ENCODE assay signal across 8 cellular contexts in genomic region chr19:3035542-3036118, GRCh38. TPM values are rescaled to one million over a fixed set of nuclear protein-coding genes. Genes with fewer than 3 reads are reported as not detected.
A peak's percentile ranks its signal among the peaks of the same experiment; 100 is the strongest.
DNase-seq lines count a peak whose midpoint lies in the region; ATAC-seq and TF ChIP-seq lines count a peak whose summit lies in the region.

No MANE protein-coding gene starts in this region.

- DNase-seq in AG04450 (ENCODE audit: low read depth, low spot score): peak; percentile 99
- peak; percentile 98 for DNase-seq in NCI-H226
- peak; percentile 82 for DNase-seq in activated B cell treated with CpG ODN at 0.5 μM for 24 hours
- DNase-seq in central memory CD4-positive, alpha-beta T cell: peak; percentile 95
- peak; percentile 97 to 98 (median 97) for DNase-seq in immature natural killer cell
- DNase-seq in smooth muscle cell (lab: John Stamatoyannopoulos, UW; ENCODE audit: unreplicated experiment): peak; percentile 86

- H3K27me3 ChIP-seq in AG04450 (ENCODE audit: control insufficient read depth, insufficient read depth, low read length) (peaks cover 15% of the 10 kb centered on the region), smooth muscle cell (ENCODE audit: low read depth) (peaks cover 3% of the 10 kb centered on the region)

- no peaks in the 10 kb centered on the region for H3K36me3 ChIP-seq in smooth muscle cell (ENCODE audit: low read depth)

- intact Hi-C loops in activated B cell treated with CpG ODN at 0.5 μM for 24 hours (cut with micrococcal nuclease): loop anchor here (1.0 to 2.0 kb wide), 3 partner anchors 26 to 85 kb away; partner anchors contain the start of gene TLE6

- H3K36me3 Mint-ChIP-seq in activated B cell treated with CpG ODN at 0.5 μM for 24 hours (ENCODE audit: low read depth): no peaks in the 10 kb centered on the region
- H3K36me3 Mint-ChIP-seq in immature natural killer cell: no peaks in the 10 kb centered on the region

- no peaks in the 10 kb centered on the region for H3K79me2 ChIP-seq in smooth muscle cell (ENCODE audit: low read depth)

- peak overlapping the region; percentile 86 for H2AFZ ChIP-seq in smooth muscle cell (ENCODE audit: low read depth)

- peaks cover 6% of the 10 kb centered on the region for H3K4me1 ChIP-seq in smooth muscle cell (ENCODE audit: low read depth)

- H3K27ac Mint-ChIP-seq in activated B cell treated with CpG ODN at 0.5 μM for 24 hours (peak overlapping the region; percentile 88), immature natural killer cell (peak overlapping the region; percentile 91 to 98 (median 94))

- H3K27me3 Mint-ChIP-seq in activated B cell treated with CpG ODN at 0.5 μM for 24 hours (peaks cover 11% of the 10 kb centered on the region), immature natural killer cell (ENCODE audit: low read depth in 3 of 3) (peaks cover 10 to 23% (median 17%) of the 10 kb centered on the region in 3 donors)

- in situ Hi-C loops in GM18951 (cut with MboI; ENCODE audit: low sequenced_read_pairs, unreplicated experiment): no loop called here

- H3K4me3 Mint-ChIP-seq in activated B cell treated with CpG ODN at 0.5 μM for 24 hours (peak overlapping the region; percentile 90), immature natural killer cell (peak overlapping the region; percentile 92 to 95 (median 93))

- POLR2A ChIA-PET in AG04450 (lab: Yijun Ruan, JAX) (interaction anchor here (0.5 to 1.8 kb wide), 12 partner anchors 17 to 394 kb away, joined by 3 to 9 read pairs (median 4); partner anchors contain the start of gene TLE6), activated B cell treated with CpG ODN at 0.5 μM for 24 hours (lab: Charles Lee) (interaction anchor here (0.6 to 3.2 kb wide), 26 partner anchors 8 to 1442 kb away, joined by 3 to 28 read pairs (median 5); partner anchors contain the start of genes APBA3, GADD45B, GNA11 and MRPL54)

- H4K20me1 ChIP-seq in smooth muscle cell (ENCODE audit: low read depth): no peaks in the 10 kb centered on the region

- TF ChIP-seq CTCF in AG04450 (IDR thresholded peaks at IDR 0.05; ENCODE audit: low read depth, low read length) (no peak), activated B cell treated with CpG ODN at 0.5 μM for 24 hours (IDR thresholded peaks at IDR 0.05) (no peak), smooth muscle cell (IDR thresholded peaks at IDR 0.05; ENCODE audit: borderline replicate concordance, insufficient read depth, poor library complexity, severe bottlenecking) (no peak)

- WGBS in smooth muscle cell (ENCODE audit: low lambda C conversion rate): under 1% methylated on average over 29 of the region's 29 CpGs

- H3K27ac ChIP-seq in AG04450 (ENCODE audit: low read depth, low read length) (peak overlapping the region; percentile 47), smooth muscle cell (ENCODE audit: low read depth) (peak overlapping the region; percentile 64)

- H3K9me3 ChIP-seq in AG04450 (ENCODE audit: control insufficient read depth, insufficient read depth, low read length): no peaks in the 10 kb centered on the region; the same call in 1 of the 2 replicates
- H3K9me3 ChIP-seq in smooth muscle cell (replicated peaks; ENCODE audit: low read depth): no peaks in the 10 kb centered on the region

- H3F3A ChIP-seq in smooth muscle cell (ENCODE audit: low read depth): peaks cover 20% of the 10 kb centered on the region

- H3K4me2 ChIP-seq in smooth muscle cell: peak overlapping the region; percentile 95

- CTCF ChIA-PET in AG04450 (lab: Charles Lee) (interaction anchor here (0.7 to 2.1 kb wide), 5 partner anchors 18 to 94 kb away, joined by 3 to 7 read pairs (median 4); no protein-coding TSS in a partner anchor), activated B cell treated with CpG ODN at 0.5 μM for 24 hours (lab: Charles Lee) (interaction anchor here (1.2 to 2.0 kb wide), 4 partner anchors 71 to 83 kb away, joined by 3 to 7 read pairs (median 4); no protein-coding TSS in a partner anchor)

- H3K9me3 Mint-ChIP-seq in activated B cell treated with CpG ODN at 0.5 μM for 24 hours: no peaks in the 10 kb centered on the region
- no peaks in the 10 kb centered on the region for H3K9me3 Mint-ChIP-seq in immature natural killer cell

- peak; percentile 88 for ATAC-seq in HG03175 (IDR thresholded peaks at IDR 0.05; ENCODE audit: unreplicated experiment)
- peak; percentile 93 for ATAC-seq in activated B cell treated with CpG ODN at 0.5 μM for 24 hours (ENCODE audit: low read depth)

- peak overlapping the region; percentile 66 for H3K4me3 ChIP-seq in AG04450 (ENCODE audit: low read depth, low read length)
- peak overlapping the region; percentile 62 for H3K4me3 ChIP-seq in smooth muscle cell

- TF ChIP-seq POLR2A in GM18951 (IDR thresholded peaks at IDR 0.05; ENCODE audit: extremely low read depth, insufficient read depth, insufficient read length): peak; percentile 71

- peak overlapping the region; percentile 76 for H3K9ac ChIP-seq in smooth muscle cell (ENCODE audit: low read depth)

- H3K4me1 Mint-ChIP-seq in activated B cell treated with CpG ODN at 0.5 μM for 24 hours: peaks cover 17% of the 10 kb centered on the region
- peaks cover 23 to 27% of the 10 kb centered on the region in 2 donors for H3K4me1 Mint-ChIP-seq in immature natural killer cell

RNA-seq across cellular contexts. Expression of gene TLE2, which starts 6.5 kb away (rescaled TPM):
- polyA plus RNA-seq in AG04450 (2011; rRNA removed): 0.47 and 0.82 TPM in 2 replicates
- 0.30 and 0.60 TPM in 2 replicates for polyA minus RNA-seq in AG04450 (2011; rRNA and poly(A)+ RNA removed)
- total RNA-seq in activated B cell treated with CpG ODN at 0.5 μM for 24 hours: 0.58 and 0.66 TPM in 2 replicates
- 1 to 10 TPM; 1.2 to 2.4 (median 1.3) TPM for polyA plus RNA-seq in immature natural killer cell
- 7.1 and 7.7 TPM in 2 replicates for total RNA-seq in smooth muscle cell
- polyA plus RNA-seq in smooth muscle cell: 13.6 and 14.9 TPM in 2 replicates

RNA-seq across cellular contexts. Expression of gene TLE5, which starts 26.7 kb away (rescaled TPM):
- polyA plus RNA-seq in AG04450 (2011; rRNA removed) (317 and 392 TPM in 2 replicates), immature natural killer cell (100 to 1,000 TPM; 382 to 635 (median 466) TPM), smooth muscle cell (235 and 274 TPM in 2 replicates)
- 348 and 444 TPM in 2 replicates for polyA minus RNA-seq in AG04450 (2011; rRNA and poly(A)+ RNA removed)
- total RNA-seq in activated B cell treated with CpG ODN at 0.5 μM for 24 hours (323 TPM in 2 replicates), smooth muscle cell (145 and 146 TPM in 2 replicates)

RNA-seq across cellular contexts. Expression of gene TLE6, which starts 58.3 kb away (rescaled TPM):
- polyA plus RNA-seq in AG04450 (2011; rRNA removed) (0.51 and 0.72 TPM in 2 replicates), immature natural killer cell (1 to 10 TPM in 2 of 3 donors, under 1 TPM in 1; 0.34 to 2.3 (median 1.8) TPM), smooth muscle cell (0.70 and 3.2 TPM in 2 replicates)
- 0.41 and 0.52 TPM in 2 replicates for polyA minus RNA-seq in AG04450 (2011; rRNA and poly(A)+ RNA removed)
- total RNA-seq in activated B cell treated with CpG ODN at 0.5 μM for 24 hours (0.42 and 0.93 TPM in 2 replicates), smooth muscle cell (0.27 and 4.1 TPM in 2 replicates)

RNA-seq across cellular contexts. Expression of gene GNA11, which starts 58.5 kb away (rescaled TPM):
- polyA plus RNA-seq in AG04450 (2011; rRNA removed) (8.9 and 17.2 TPM in 2 replicates), immature natural killer cell (under 1 TPM in 1 of 3 donors, not detected in 2; 0.09 TPM), smooth muscle cell (57.4 and 71.5 TPM in 2 replicates)
- 15.2 and 22.2 TPM in 2 replicates for polyA minus RNA-seq in AG04450 (2011; rRNA and poly(A)+ RNA removed)
- total RNA-seq in activated B cell treated with CpG ODN at 0.5 μM for 24 hours (3.1 and 3.9 TPM in 2 replicates), smooth muscle cell (16.3 and 16.9 TPM in 2 replicates)

Comparison
In these comparisons a context has a peak if more than half of its experiments do, and no peak if none do; other contexts are left out.
1. Peak in every context shown above with its lines: DNase-seq, ATAC-seq, H3K4me3 ChIP-seq and H3K27ac ChIP-seq.